11 cellular contexts compared by ENCODE assay signal in genomic region chr4:92969650-92970370, GRCh38.
DNase-seq lines count a peak whose midpoint lies in the region; ATAC-seq, FAIRE-seq and TF ChIP-seq lines count a peak whose summit lies in the region.
"Had no signal": no experiment of that assay in that cellular context is flagged by ENCODE, and none has a peak within 500 bp of the region (broad histone marks: within the 10 kb centered on the region; RNA-seq: fewer than 3 reads in every experiment).

No MANE protein-coding gene starts in this region.

- H3K4me2 ChIP-seq in A549: peak overlapping the region; percentile 65

- peak; percentile 14 to 81 for DNase-seq in A549 (ENCODE audit: low read depth in 1 of 2, low spot score in 1 of 2)
- DNase-seq in HFFc6: peak; percentile 60
- peak; percentile 43 for DNase-seq in brain pericyte (ENCODE audit: low read depth, low spot score)
- no peak for DNase-seq in left lobe of liver (ENCODE audit: low spot score)
- DNase-seq in hypothalamus (lab: John Stamatoyannopoulos, UW): no peak
- no peak for DNase-seq in Ammon's horn (ENCODE audit: low spot score)
- DNase-seq in CD14-positive monocyte (ENCODE audit: low spot score): no peak
- DNase-seq: CD8-positive, alpha-beta T cell; mucosa of descending colon; transverse colon had no signal

- H3K4me1 ChIP-seq in A549: peaks cover 19% of the 10 kb centered on the region
- H3K4me1 ChIP-seq: transverse colon had no signal

- WGBS in A549 (ENCODE audit: missing lambda C conversion rate): 16% methylated on average over 4 of the region's 4 CpGs

- POLR2A ChIA-PET in A549 (lab: Yijun Ruan, JAX): no interaction called here

- TF ChIP-seq EP300 in A549 (IDR thresholded peaks at IDR 0.05): peak in 1 of 2 experiments; percentile 48; a peak in 1 of 5 replicates

- CTCF ChIA-PET in A549 (lab: Yijun Ruan, JAX): no interaction called here

- H3K36me3 Mint-ChIP-seq in HFFc6 (ENCODE audit: low read depth) (no peaks in the 10 kb centered on the region), CD14-positive monocyte (no peaks in the 10 kb centered on the region)
- H3K36me3 Mint-ChIP-seq: CD8-positive, alpha-beta T cell had no signal

- ATAC-seq in A549: peak; percentile 92 to 94
- ATAC-seq in left lobe of liver: peak; percentile 97
- ATAC-seq in HG02981 (IDR thresholded peaks at IDR 0.05; ENCODE audit: unreplicated experiment): no peak
- ATAC-seq: CD8-positive, alpha-beta T cell; mucosa of descending colon had no signal

- no peak for TF ChIP-seq CTCF in A549 (IDR thresholded peaks at IDR 0.05)
- TF ChIP-seq CTCF in HFFc6 (IDR thresholded peaks at IDR 0.05): no peak
- TF ChIP-seq CTCF in CD14-positive monocyte (IDR thresholded peaks at IDR 0.05): no peak

- no peak overlapping the region for H3K4me3 Mint-ChIP-seq in HFFc6
- no peak overlapping the region for H3K4me3 Mint-ChIP-seq in CD14-positive monocyte
- H3K4me3 Mint-ChIP-seq: CD8-positive, alpha-beta T cell had no signal

- H3K27me3 Mint-ChIP-seq in HFFc6 (ENCODE audit: insufficient read depth) (no peaks in the 10 kb centered on the region), CD14-positive monocyte (ENCODE audit: low read depth in 3 of 3) (no peaks in the 10 kb centered on the region)

- peak; percentile 95 for FAIRE-seq in A549 (lab: Jason Lieb, UNC)

- H3K4me1 Mint-ChIP-seq in HFFc6 (ENCODE audit: low read depth) (no peaks in the 10 kb centered on the region), CD14-positive monocyte (no peaks in the 10 kb centered on the region)

- intact Hi-C loops in CD14-positive monocyte (cut with micrococcal nuclease): no loop called here

- no peaks in the 10 kb centered on the region for H3K9me3 ChIP-seq in A549
- H3K9me3 ChIP-seq: mucosa of descending colon, transverse colon had no signal

- no peak overlapping the region for H3K27ac Mint-ChIP-seq in HFFc6
- H3K27ac Mint-ChIP-seq in CD14-positive monocyte: no peak overlapping the region
- H3K27ac Mint-ChIP-seq: CD8-positive, alpha-beta T cell had no signal

- H3K4me3 ChIP-seq in A549: no peak overlapping the region
- H3K4me3 ChIP-seq: mucosa of descending colon, transverse colon had no signal

- peak overlapping the region in 1 of 2 experiments; percentile 50; a peak in 2 of 6 replicates for H3K27ac ChIP-seq in A549
- H3K27ac ChIP-seq: transverse colon had no signal

- peaks cover 10% of the 10 kb centered on the region for H3K9me3 Mint-ChIP-seq in HFFc6
- peaks cover 0 to 4% (median 2%) of the 10 kb centered on the region in 7 donors for H3K9me3 Mint-ChIP-seq in CD14-positive monocyte

- TF ChIP-seq RAD21 in A549 (conservative IDR thresholded peaks at IDR 0.05 in 1 of 2, IDR thresholded peaks at IDR 0.05 in 1 of 2): no peak; a peak in 1 of 5 replicates

- no peak for TF ChIP-seq POLR2A in A549 (IDR thresholded peaks at IDR 0.05; ENCODE audit: low read length)

TF ChIP-seq in A549, 52 proteins besides CTCF, POLR2A, EP300 and RAD21:
- TF ChIP-seq FOSL2 (IDR thresholded peaks at IDR 0.05) (peak; percentile 93), FOSL2 (CRISPR knock-in tag; IDR thresholded peaks at IDR 0.05) (peak; percentile 92), HES2 (IDR thresholded peaks at IDR 0.05) (peak; percentile 70; the same call in 1 of the 2 replicates), HDAC2 (IDR thresholded peaks at IDR 0.05) (no peak), GATA3 (IDR thresholded peaks at IDR 0.05; ENCODE audit: borderline replicate concordance) (peak; percentile 79), ZNF302 (CRISPR knock-in tag; IDR thresholded peaks at IDR 0.05) (no peak), NFE2L2 (conservative IDR thresholded peaks at IDR 0.05; ENCODE audit: low read length) (no peak), MAFK (IDR thresholded peaks at IDR 0.05; ENCODE audit: partially characterized antibody) (peak; percentile 89), CHD2 (IDR thresholded peaks at IDR 0.05; ENCODE audit: low read length, partially characterized antibody) (no peak), NR3C1 (IDR thresholded peaks at IDR 0.05) (no peak), ELK1 (IDR thresholded peaks at IDR 0.05; ENCODE audit: low read depth, low read length) (no peak), HEYL (CRISPR knock-in tag; IDR thresholded peaks at IDR 0.05) (no peak), BCL3 (IDR thresholded peaks at IDR 0.05) (peak; percentile 63; the same call in 1 of the 3 replicates), SMC3 (IDR thresholded peaks at IDR 0.05) (no peak), CEBPB (IDR thresholded peaks at IDR 0.05) (peak; percentile 96 to 99), JUN (IDR thresholded peaks at IDR 0.05) (peak; percentile 26 to 62; a peak in 2 of 5 replicates), JUNB (IDR thresholded peaks at IDR 0.05) (peak; percentile 92)

Comparison
In these comparisons a context has a peak if more than half of its experiments do, and no peak if none do; other contexts are left out.
1. DNase-seq: peak in A549 (2 of 2), HFFc6 (single experiment) and brain pericyte (single experiment); none in left lobe of liver (single experiment), hypothalamus (0 of 51), Ammon's horn (single experiment) and CD14-positive monocyte (single experiment).